ENCODE assay signal across 8 cellular contexts in the genomic region with DNA sequence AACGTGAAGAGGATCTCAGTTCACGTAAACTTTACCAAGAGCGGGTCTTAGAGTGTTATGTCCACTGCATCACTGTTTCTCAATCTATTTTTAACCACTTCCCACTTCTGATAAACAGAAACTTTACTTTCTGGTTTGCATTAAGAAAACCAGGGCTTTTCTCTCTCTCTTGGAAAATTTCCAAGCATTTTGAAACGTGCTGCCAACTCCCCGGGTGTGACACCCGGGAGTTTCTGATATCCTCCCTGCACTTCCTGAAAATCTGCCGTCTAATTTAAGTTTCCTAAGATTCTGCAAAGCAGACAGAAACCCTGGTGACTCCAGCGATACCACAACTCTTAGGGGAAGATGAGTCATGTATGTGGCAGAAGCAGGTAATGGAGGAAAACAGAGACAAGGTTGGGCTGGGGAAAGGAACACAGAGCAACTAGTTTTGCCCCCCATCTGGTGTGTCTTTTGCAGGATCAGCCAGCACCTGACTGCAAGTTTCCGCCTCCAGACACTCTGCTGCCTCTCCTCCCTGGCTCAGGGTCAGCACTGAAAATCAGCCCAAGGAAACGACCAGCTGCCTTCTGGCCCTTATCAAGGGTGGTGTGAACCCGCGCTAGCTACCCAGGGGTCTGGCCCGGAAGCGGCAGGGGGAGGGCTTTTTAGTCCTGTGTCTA. TPM values are rescaled to one million over a fixed set of nuclear protein-coding genes. Genes with fewer than 3 reads are reported as not detected.
DNase-seq lines count a peak whose midpoint lies in the region; ATAC-seq and TF ChIP-seq lines count a peak whose summit lies in the region.

No MANE protein-coding gene starts in this region.

- intact Hi-C loops in mammary epithelial cell (cut with micrococcal nuclease) (no loop called here), mucosa of descending colon (cut with DNase I, micrococcal nuclease) (no loop called here)

- H3K9ac ChIP-seq in mammary epithelial cell (ENCODE audit: insufficient read depth, low read length): peak overlapping the region; percentile 45

- DNase-seq in ELF-1 (ENCODE audit: low read depth, low spot score) (peak; percentile 46), NCI-H345 (lab: John Stamatoyannopoulos, UW) (peak; percentile 21), mammary epithelial cell (peak; percentile 90), mucosa of descending colon (peak in 2 of 3 donors; percentile 57 to 59), SHP77 (lab: John Stamatoyannopoulos, UW) (no peak), cortex of kidney (lab: John Stamatoyannopoulos, UW) (no peak)

- H4K20me1 ChIP-seq in mammary epithelial cell (ENCODE audit: insufficient read depth, low read length): no peaks in the 10 kb centered on the region

- H3K9me3 ChIP-seq in mammary epithelial cell (replicated peaks; ENCODE audit: insufficient read depth, low read length): no peaks in the 10 kb centered on the region
- H3K9me3 ChIP-seq in mucosa of descending colon: no peaks in the 10 kb centered on the region

- H2AFZ ChIP-seq in mammary epithelial cell (ENCODE audit: low read depth, low read length): peak overlapping the region; percentile 57

- TF ChIP-seq CTCF in mammary epithelial cell (conservative IDR thresholded peaks at IDR 0.05 in 1 of 2, IDR thresholded peaks at IDR 0.05 in 1 of 2; ENCODE audit: extremely low read depth in 1 of 2, insufficient read depth in 1 of 2, low read depth in 1 of 2, low read length in 2 of 2) (no peak), mucosa of descending colon (IDR thresholded peaks at IDR 0.05) (no peak)

- no TSS peak for BruUV-seq in mammary epithelial cell (replicated peaks; lab: Mats Ljungman, UMichigan)

- H3K4me2 ChIP-seq in mammary epithelial cell (ENCODE audit: insufficient read depth, low read depth, low read length): peak overlapping the region; percentile 51

- H3K27ac ChIP-seq in mammary epithelial cell (ENCODE audit: insufficient read depth, low read depth, low read length): peak overlapping the region; percentile 27

- 33% methylated on average over 14 of the region's 14 CpGs for WGBS in mammary epithelial cell (ENCODE audit: low coverage, missing lambda C conversion rate)

- dilution Hi-C loops in mammary epithelial cell (cut with HindIII; ENCODE audit: low sequenced_read_pairs): no loop called here

- in situ Hi-C loops in mammary epithelial cell (cut with MboI; ENCODE audit: low sequenced_read_pairs in 2 of 2): no loop called here

- H3K4me3 ChIP-seq in mammary epithelial cell (replicated peaks in 1 of 3; ENCODE audit: insufficient read depth in 1 of 3, low read depth in 2 of 3, low read length in 3 of 3) (no peak overlapping the region), mucosa of descending colon (no peak overlapping the region)

- no peaks in the 10 kb centered on the region for H3K27me3 ChIP-seq in mammary epithelial cell (ENCODE audit: insufficient read depth, low read length)

- peak; percentile 68 for ATAC-seq in mucosa of descending colon
- no peak for ATAC-seq in HG03571 (IDR thresholded peaks at IDR 0.05; ENCODE audit: unreplicated experiment)
- ATAC-seq in GM18868 (IDR thresholded peaks at IDR 0.05; ENCODE audit: unreplicated experiment): no peak

- H3K36me3 ChIP-seq in mammary epithelial cell (ENCODE audit: insufficient read depth, low read length): no peaks in the 10 kb centered on the region
- no peaks in the 10 kb centered on the region for H3K36me3 ChIP-seq in mucosa of descending colon (ENCODE audit: low read depth)

- CTCF ChIA-PET in mammary epithelial cell (lab: Charles Lee; ENCODE audit: low non-redundant PET): no interaction called here

- no peaks in the 10 kb centered on the region for H3K79me2 ChIP-seq in mammary epithelial cell (ENCODE audit: insufficient read depth, low read length)

- H3K4me1 ChIP-seq in mammary epithelial cell (ENCODE audit: insufficient read depth, low read length) (peaks cover 13% of the 10 kb centered on the region), mucosa of descending colon (ENCODE audit: low read depth) (peaks cover 23% of the 10 kb centered on the region)

RNA-seq across cellular contexts. Expression of a gene that starts 11.4 kb away (rescaled TPM):
- total RNA-seq in mammary epithelial cell (not detected), mucosa of descending colon (1 to 10 TPM in 1 of 3 donors, under 1 TPM in 2; 0.32 to 1.4 (median 0.32) TPM)
- polyA plus RNA-seq in mammary epithelial cell: not detected
- polyA minus RNA-seq in mammary epithelial cell: not detected

RNA-seq across cellular contexts. Expression of a gene that starts 53.7 kb away (rescaled TPM):
- total RNA-seq in mammary epithelial cell: not detected
- not detected for polyA plus RNA-seq in mammary epithelial cell
- polyA minus RNA-seq in mammary epithelial cell: not detected
- total RNA-seq in mucosa of descending colon: not detected

Comparison
In these comparisons a context has a peak if more than half of its experiments do, and no peak if none do; other contexts are left out.
1. DNase-seq: peak in ELF-1 (single experiment), NCI-H345 (single experiment), mammary epithelial cell (single experiment) and mucosa of descending colon (2 of 3); none in SHP77 (0 of 2) and cortex of kidney (single experiment).